8 cellular contexts compared by ENCODE assay signal in genomic region chr12:93591137-93591868, GRCh38. TPM values are rescaled to one million over a fixed set of nuclear protein-coding genes. Genes with fewer than 3 reads are reported as not detected.
A peak's percentile ranks its signal among the peaks of the same experiment; 100 is the strongest.
DNase-seq lines count a peak whose midpoint lies in the region; ATAC-seq, FAIRE-seq and TF ChIP-seq lines count a peak whose summit lies in the region.

No MANE protein-coding gene starts in this region.

- peak in 1 of 2 donors; percentile 63 for TF ChIP-seq POLR2A in vagina (IDR thresholded peaks at IDR 0.05)

- H3K9me3 Mint-ChIP-seq in activated naive CD4-positive, alpha-beta T cell treated with anti-CD3 and anti-CD28 coated beads, Interleukin-2, amount 10 ng/mL, durations not matched to agents 7 days and 5 days = peaks cover 1% of the 10 kb centered on the region
- no peaks in the 10 kb centered on the region for H3K9me3 Mint-ChIP-seq in neural crest cell

- peaks cover 19% of the 10 kb centered on the region for H3K36me3 Mint-ChIP-seq in activated naive CD4-positive, alpha-beta T cell treated with anti-CD3 and anti-CD28 coated beads, Interleukin-2, amount 10 ng/mL, durations not matched to agents 7 days and 5 days
- H3K36me3 Mint-ChIP-seq in neural crest cell (ENCODE audit: low read depth) = no peaks in the 10 kb centered on the region

- intact Hi-C loops in vagina (cut with DNase I) = loop anchor here (5.0 kb wide), 1 partner anchor 151 kb away; no protein-coding TSS in a partner anchor

- H3K4me1 Mint-ChIP-seq in activated naive CD4-positive, alpha-beta T cell treated with anti-CD3 and anti-CD28 coated beads, Interleukin-2, amount 10 ng/mL, durations not matched to agents 7 days and 5 days = peaks cover 67% of the 10 kb centered on the region
- H3K4me1 Mint-ChIP-seq in neural crest cell = peaks cover 23% of the 10 kb centered on the region

- peaks cover 46% of the 10 kb centered on the region for H3K27me3 Mint-ChIP-seq in activated naive CD4-positive, alpha-beta T cell treated with anti-CD3 and anti-CD28 coated beads, Interleukin-2, amount 10 ng/mL, durations not matched to agents 7 days and 5 days
- peaks cover 47% of the 10 kb centered on the region for H3K27me3 Mint-ChIP-seq in neural crest cell (ENCODE audit: low read depth)

- H3K9me2 ChIP-seq in OCI-LY1 (ENCODE audit: low read depth, low read length) = no peaks in the 10 kb centered on the region

- peak overlapping the region; percentile 67 for H3K27ac Mint-ChIP-seq in activated naive CD4-positive, alpha-beta T cell treated with anti-CD3 and anti-CD28 coated beads, Interleukin-2, amount 10 ng/mL, durations not matched to agents 7 days and 5 days
- peak overlapping the region; percentile 24 for H3K27ac Mint-ChIP-seq in neural crest cell (ENCODE audit: unreplicated experiment)

- H3K4me3 Mint-ChIP-seq in activated naive CD4-positive, alpha-beta T cell treated with anti-CD3 and anti-CD28 coated beads, Interleukin-2, amount 10 ng/mL, durations not matched to agents 7 days and 5 days = peak overlapping the region; percentile 90
- peak overlapping the region; percentile 87 for H3K4me3 Mint-ChIP-seq in neural crest cell

- H3K27me3 ChIP-seq in OCI-LY1 (ENCODE audit: insufficient read depth, low read length) (no peaks in the 10 kb centered on the region), vagina (no peaks in the 10 kb centered on the region)

- no peak overlapping the region for H3K4me3 ChIP-seq in OCI-LY1 (ENCODE audit: low read depth, low read length, poor library complexity, severe bottlenecking)
- H3K4me3 ChIP-seq in vagina = peak overlapping the region; percentile 51 to 62

- H2AFZ ChIP-seq in OCI-LY1 (ENCODE audit: low read length) = no peak overlapping the region

- TF ChIP-seq CTCF in C4-2B (conservative IDR thresholded peaks at IDR 0.05) (no peak), OCI-LY1 (IDR thresholded peaks at IDR 0.05; ENCODE audit: low read length) (no peak), neural crest cell (conservative IDR thresholded peaks at IDR 0.05) (no peak), vagina (IDR thresholded peaks at IDR 0.05) (no peak)

- H3K9me3 ChIP-seq in OCI-LY1 (ENCODE audit: low read length) = no peaks in the 10 kb centered on the region
- H3K9me3 ChIP-seq in vagina = no peaks in the 10 kb centered on the region

- H3K9ac ChIP-seq in OCI-LY1 (ENCODE audit: low read length) = no peak overlapping the region

- H3K4me1 ChIP-seq in OCI-LY1 (ENCODE audit: insufficient read depth, low read length, severe bottlenecking) (no peaks in the 10 kb centered on the region), vagina (peaks cover 34% of the 10 kb centered on the region)

- H3K36me3 ChIP-seq in OCI-LY1 (ENCODE audit: insufficient read depth, low read length) (no peaks in the 10 kb centered on the region), vagina (no peaks in the 10 kb centered on the region)

- CTCF ChIA-PET in activated naive CD4-positive, alpha-beta T cell treated with anti-CD3 and anti-CD28 coated beads, Interleukin-2, amount 10 ng/mL, durations not matched to agents 7 days and 5 days (lab: Charles Lee) = interaction anchor here (1.0 to 2.6 kb wide), 4 partner anchors 14 to 510 kb away, joined by 3 to 14 read pairs (median 4); no protein-coding TSS in a partner anchor

- ATAC-seq in HG03378 (IDR thresholded peaks at IDR 0.05; ENCODE audit: unreplicated experiment) = peak; percentile 67

- no peaks in the 10 kb centered on the region for H3F3A ChIP-seq in OCI-LY1 (ENCODE audit: insufficient read depth, low read length)

- H3K27ac ChIP-seq in C4-2B = peak overlapping the region; percentile 14; the same call in 1 of the 2 replicates
- no peak overlapping the region for H3K27ac ChIP-seq in OCI-LY1 (ENCODE audit: low read depth, low read length, poor library complexity, severe bottlenecking)
- H3K27ac ChIP-seq in vagina = peak overlapping the region; percentile 89

- no peak for DNase-seq in GM19239 (ENCODE audit: insufficient read length, low spot score)
- DNase-seq in activated naive CD4-positive, alpha-beta T cell treated with anti-CD3 and anti-CD28 coated beads, Interleukin-2, amount 10 ng/mL, durations not matched to agents 7 days and 5 days = peak; percentile 65
- peak; percentile 58 for DNase-seq in germinal center (ENCODE audit: low spot score)
- DNase-seq in neural crest cell (ENCODE audit: low read depth, low spot score) = peak; percentile 26
- peak in 1 of 2 donors; percentile 94 for DNase-seq in vagina (ENCODE audit: extremely low spot score in 2 of 2)

- H4K20me1 ChIP-seq in OCI-LY1 (ENCODE audit: insufficient read depth, low read length) = no peaks in the 10 kb centered on the region

- H3K79me2 ChIP-seq in OCI-LY1 (ENCODE audit: insufficient read depth, low read length) = no peaks in the 10 kb centered on the region

- H3K4me2 ChIP-seq in OCI-LY1 (ENCODE audit: low read length) = peak overlapping the region; percentile 3

- peak; percentile 86 for FAIRE-seq in GM19239 (lab: Jason Lieb, UNC)

RNA-seq across cellular contexts. Expression of gene SOCS2, which starts 18.8 kb away (rescaled TPM):
- total RNA-seq in neural crest cell (53.5 and 56.4 TPM in 2 replicates), vagina (79.3 TPM)
